In genomic region chr20:36465109-36466080, GRCh38 we compare ENCODE assay signal across 8 cellular contexts.
DNase-seq lines count a peak whose midpoint lies in the region; ATAC-seq, FAIRE-seq and TF ChIP-seq lines count a peak whose summit lies in the region.

No MANE protein-coding gene starts in this region.

- no peaks in the 10 kb centered on the region for H3K36me3 ChIP-seq in CD8-positive, alpha-beta T cell (ENCODE audit: insufficient read depth, low read length)
- H3K36me3 ChIP-seq in MG63, result peaks cover 40% of the 10 kb centered on the region

- no peak for TF ChIP-seq CTCF in CD8-positive, alpha-beta T cell (IDR thresholded peaks at IDR 0.05)

- no peak for ATAC-seq in CD8-positive, alpha-beta T cell
- no peak for ATAC-seq in effector memory CD8-positive, alpha-beta T cell (replicated peaks)
- ATAC-seq in naive thymus-derived CD8-positive, alpha-beta T cell, result no peak
- ATAC-seq in GM19324 (IDR thresholded peaks at IDR 0.05; ENCODE audit: low FRiP score, unreplicated experiment), result no peak

- H3K4me3 ChIP-seq in CD8-positive, alpha-beta T cell (ENCODE audit: low read depth, low read length), result no peak overlapping the region
- peak overlapping the region; percentile 14; the same call in 1 of the 2 replicates for H3K4me3 ChIP-seq in MG63

- intact Hi-C loops in CD8-positive, alpha-beta T cell (cut with DNase I, micrococcal nuclease), result loop anchor here in 1 of 2 experiments (10.0 kb wide), 1 partner anchor 801 kb away; the partner anchor contains the start of genes CPNE1 and RBM12
- intact Hi-C loops in activated CD4-positive, alpha-beta memory T cell treated with anti-CD3 and anti-CD28 coated beads for 36 hours (cut with micrococcal nuclease), result loop anchor here (2.0 to 10.0 kb wide), 3 partner anchors 27 to 279 kb away; partner anchors contain the start of gene NDRG3

- DNase-seq in CD8-positive, alpha-beta T cell, result peak in 4 of 7 experiments; percentile 21 to 51 (median 36)
- DNase-seq in MG63 (peak; percentile 96), urothelium cell line (ENCODE audit: low spot score) (peak; percentile 78), NCI-H748 treated with DMSO at 0.1 percent for 48 hours (lab: John Stamatoyannopoulos, UW) (no peak)
- DNase-seq in activated CD4-positive, alpha-beta memory T cell treated with anti-CD3 and anti-CD28 coated beads for 36 hours, result peak; percentile 75
- no peak for DNase-seq in effector memory CD8-positive, alpha-beta T cell
- no peak for DNase-seq in naive thymus-derived CD8-positive, alpha-beta T cell

- FAIRE-seq in urothelium cell line (lab: Jason Lieb, UNC), result no peak

- no peaks in the 10 kb centered on the region for H3K27me3 ChIP-seq in CD8-positive, alpha-beta T cell (ENCODE audit: insufficient read depth, low read length)
- no peaks in the 10 kb centered on the region for H3K27me3 ChIP-seq in MG63

- POLR2A ChIA-PET in CD8-positive, alpha-beta T cell (lab: Charles Lee), result interaction anchor here (0.6 to 1.3 kb wide), 3 partner anchors 8 to 362 kb away, joined by 3 read pairs; no protein-coding TSS in a partner anchor
- POLR2A ChIA-PET in activated CD4-positive, alpha-beta memory T cell treated with anti-CD3 and anti-CD28 coated beads for 36 hours (lab: Charles Lee), result interaction anchor here (0.9 to 3.9 kb wide), 5 partner anchors 12 to 511 kb away, joined by 3 to 14 read pairs (median 6); partner anchors contain the start of genes RAB5IF and SCAND1
- POLR2A ChIA-PET in naive thymus-derived CD8-positive, alpha-beta T cell (lab: Charles Lee), result interaction anchor here (0.6 to 1.1 kb wide), 3 partner anchors 8 to 107 kb away, joined by 3 to 7 read pairs (median 3); no protein-coding TSS in a partner anchor

- no peak overlapping the region for H3K27ac ChIP-seq in CD8-positive, alpha-beta T cell (ENCODE audit: low read depth, low read length)

- H3K4me3 Mint-ChIP-seq in CD8-positive, alpha-beta T cell, result peak overlapping the region; percentile 26
- no peak overlapping the region for H3K4me3 Mint-ChIP-seq in activated CD4-positive, alpha-beta memory T cell treated with anti-CD3 and anti-CD28 coated beads for 36 hours
- H3K4me3 Mint-ChIP-seq in effector memory CD8-positive, alpha-beta T cell, result peak overlapping the region; percentile 77 to 81
- H3K4me3 Mint-ChIP-seq in naive thymus-derived CD8-positive, alpha-beta T cell, result peak overlapping the region in 9 of 10 donors; percentile 40 to 87 (median 63)

- H3K9me3 ChIP-seq in CD8-positive, alpha-beta T cell (ENCODE audit: low read length), result no peaks in the 10 kb centered on the region
- H3K9me3 ChIP-seq in MG63, result no peaks in the 10 kb centered on the region

- peaks cover 2% of the 10 kb centered on the region for H3K36me3 Mint-ChIP-seq in CD8-positive, alpha-beta T cell
- H3K36me3 Mint-ChIP-seq in activated CD4-positive, alpha-beta memory T cell treated with anti-CD3 and anti-CD28 coated beads for 36 hours, result no peaks in the 10 kb centered on the region
- peaks cover 39% of the 10 kb centered on the region for H3K36me3 Mint-ChIP-seq in effector memory CD8-positive, alpha-beta T cell (ENCODE audit: insufficient read depth)
- H3K36me3 Mint-ChIP-seq in naive thymus-derived CD8-positive, alpha-beta T cell, result peaks cover 0 to 2% (median 0%) of the 10 kb centered on the region in 3 donors

- no peaks in the 10 kb centered on the region for H3K27me3 Mint-ChIP-seq in CD8-positive, alpha-beta T cell (ENCODE audit: low read depth)
- H3K27me3 Mint-ChIP-seq in activated CD4-positive, alpha-beta memory T cell treated with anti-CD3 and anti-CD28 coated beads for 36 hours, result no peaks in the 10 kb centered on the region
- no peaks in the 10 kb centered on the region for H3K27me3 Mint-ChIP-seq in effector memory CD8-positive, alpha-beta T cell
- H3K27me3 Mint-ChIP-seq in naive thymus-derived CD8-positive, alpha-beta T cell, result no peaks in the 10 kb centered on the region

- no peaks in the 10 kb centered on the region for H3K9me3 Mint-ChIP-seq in CD8-positive, alpha-beta T cell
- no peaks in the 10 kb centered on the region for H3K9me3 Mint-ChIP-seq in activated CD4-positive, alpha-beta memory T cell treated with anti-CD3 and anti-CD28 coated beads for 36 hours
- no peaks in the 10 kb centered on the region for H3K9me3 Mint-ChIP-seq in effector memory CD8-positive, alpha-beta T cell
- H3K9me3 Mint-ChIP-seq in naive thymus-derived CD8-positive, alpha-beta T cell, result no peaks in the 10 kb centered on the region

- peak overlapping the region; percentile 87 for H3K27ac Mint-ChIP-seq in CD8-positive, alpha-beta T cell
- peak overlapping the region; percentile 74 for H3K27ac Mint-ChIP-seq in activated CD4-positive, alpha-beta memory T cell treated with anti-CD3 and anti-CD28 coated beads for 36 hours
- peak overlapping the region; percentile 59 to 87 for H3K27ac Mint-ChIP-seq in effector memory CD8-positive, alpha-beta T cell
- peak overlapping the region; percentile 78 to 98 (median 94) for H3K27ac Mint-ChIP-seq in naive thymus-derived CD8-positive, alpha-beta T cell

- H3K4me1 Mint-ChIP-seq in CD8-positive, alpha-beta T cell (ENCODE audit: low read depth), result peaks cover 76% of the 10 kb centered on the region
- peaks cover 77% of the 10 kb centered on the region for H3K4me1 Mint-ChIP-seq in activated CD4-positive, alpha-beta memory T cell treated with anti-CD3 and anti-CD28 coated beads for 36 hours (ENCODE audit: low read depth)
- peaks cover 66 to 72% of the 10 kb centered on the region in 2 donors for H3K4me1 Mint-ChIP-seq in effector memory CD8-positive, alpha-beta T cell (ENCODE audit: low read depth in 2 of 2)
- H3K4me1 Mint-ChIP-seq in naive thymus-derived CD8-positive, alpha-beta T cell, result peaks cover 39 to 85% (median 79%) of the 10 kb centered on the region in 4 donors

- CTCF ChIA-PET in CD8-positive, alpha-beta T cell (lab: Charles Lee), result no interaction called here
- CTCF ChIA-PET in activated CD4-positive, alpha-beta memory T cell treated with anti-CD3 and anti-CD28 coated beads for 36 hours (lab: Charles Lee), result interaction anchor here (1.0 to 1.8 kb wide), 6 partner anchors 9 to 511 kb away, joined by 3 to 6 read pairs (median 4); partner anchors contain the start of genes DSN1, RAB5IF and SCAND1

- peaks cover 72% of the 10 kb centered on the region for H3K4me1 ChIP-seq in CD8-positive, alpha-beta T cell (ENCODE audit: insufficient read depth, low read length)

Comparison
In these comparisons a context has a peak if more than half of its experiments do, and no peak if none do; other contexts are left out.
1. DNase-seq: peak in CD8-positive, alpha-beta T cell (4 of 7), MG63 (single experiment), activated CD4-positive, alpha-beta memory T cell treated with anti-CD3 and anti-CD28 coated beads for 36 hours (single experiment) and urothelium cell line (single experiment); none in effector memory CD8-positive, alpha-beta T cell (0 of 3), naive thymus-derived CD8-positive, alpha-beta T cell (0 of 10) and NCI-H748 treated with DMSO at 0.1 percent for 48 hours (single experiment).
2. Peak in every context shown above with its lines, with median percentiles within 50 percentile points of each other: H3K27ac Mint-ChIP-seq.